ENCODE assay signal across 17 cellular contexts in the genomic region with DNA sequence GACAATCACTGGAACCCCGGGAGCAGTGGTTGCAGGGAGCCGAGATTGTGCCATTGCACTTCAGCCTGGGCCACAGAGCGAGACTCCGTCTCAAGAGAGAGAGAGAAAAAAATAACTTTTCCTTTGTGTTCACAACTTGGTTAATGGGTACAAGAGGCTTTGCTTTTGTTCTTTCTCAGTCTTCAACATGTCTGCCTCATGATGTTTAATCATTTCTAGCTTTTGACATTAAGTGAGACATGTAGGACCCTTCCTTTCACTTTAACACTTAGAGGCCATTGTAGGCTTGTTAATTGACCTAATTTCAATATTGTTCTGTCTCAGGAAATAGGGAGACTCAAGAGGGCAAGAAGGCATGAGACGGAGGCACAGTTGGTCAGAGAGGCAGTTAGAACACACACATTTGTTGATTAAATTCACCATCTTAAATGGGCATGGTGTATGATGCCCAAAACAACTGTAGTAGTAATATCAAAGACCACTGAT.
"Had no signal": no experiment of that assay in that cellular context is flagged by ENCODE, and none has a peak within 500 bp of the region (broad histone marks: within the 10 kb centered on the region; RNA-seq: fewer than 3 reads in every experiment).

No MANE protein-coding gene starts in this region.

- H3K27ac ChIP-seq: foreskin keratinocyte, lower lobe of right lung, neural progenitor cell, ovary, sigmoid colon, spleen, testis, upper lobe of right lung had no signal

- H3K4me1 ChIP-seq: neural progenitor cell, testis had no signal

- H3K36me3 ChIP-seq: lower lobe of right lung, neural progenitor cell, ovary, sigmoid colon, spleen, upper lobe of right lung had no signal

- DNase-seq: activated CD4-positive, alpha-beta T cell treated with anti-CD3 and anti-CD28 coated beads, Interleukin-2, amount 50 U/mL, for 4 hours; activated CD4-positive, CD25-positive, alpha-beta regulatory T cell treated with anti-CD3 and anti-CD28 coated beads, Interleukin-2, amount 50 U/mL, for 72 hours; activated naive CD4-positive, alpha-beta T cell treated with anti-CD3 and anti-CD28 coated beads for 36 hours; activated naive CD8-positive, alpha-beta T cell treated with anti-CD3 and anti-CD28 coated beads, Interleukin-2, amount 50 U/mL, for 24 hours; activated T-cell treated with anti-CD3 and anti-CD28 coated beads, Interleukin-2, amount 50 U/mL, for 1 hour; effector memory CD8-positive, alpha-beta T cell; immature natural killer cell; left cardiac atrium; lower lobe of right lung; sigmoid colon; stimulated activated naive CD8-positive, alpha-beta T cell treated with anti-CD3 and anti-CD28 coated beads, Interleukin-15, amount 100 ng/mL, for 72 hours; testis; upper lobe of right lung had no signal

- H3K4me3 ChIP-seq: lower lobe of right lung, neural progenitor cell, ovary, sigmoid colon, spleen, testis, upper lobe of right lung had no signal

- H3K9me3 ChIP-seq: lower lobe of right lung, ovary, sigmoid colon, spleen, testis, upper lobe of right lung had no signal

- ATAC-seq: activated naive CD8-positive, alpha-beta T cell treated with anti-CD3 and anti-CD28 coated beads, Interleukin-2, amount 50 U/mL, for 24 hours; effector memory CD8-positive, alpha-beta T cell; foreskin keratinocyte; left cardiac atrium; lower lobe of right lung; stimulated activated naive CD8-positive, alpha-beta T cell treated with anti-CD3 and anti-CD28 coated beads, Interleukin-15, amount 100 ng/mL, for 72 hours; upper lobe of right lung had no signal

- H3K27me3 ChIP-seq: foreskin keratinocyte, neural progenitor cell, ovary, sigmoid colon, spleen, testis, upper lobe of right lung had no signal
